12 cellular contexts compared by ENCODE assay signal in the genomic region with DNA sequence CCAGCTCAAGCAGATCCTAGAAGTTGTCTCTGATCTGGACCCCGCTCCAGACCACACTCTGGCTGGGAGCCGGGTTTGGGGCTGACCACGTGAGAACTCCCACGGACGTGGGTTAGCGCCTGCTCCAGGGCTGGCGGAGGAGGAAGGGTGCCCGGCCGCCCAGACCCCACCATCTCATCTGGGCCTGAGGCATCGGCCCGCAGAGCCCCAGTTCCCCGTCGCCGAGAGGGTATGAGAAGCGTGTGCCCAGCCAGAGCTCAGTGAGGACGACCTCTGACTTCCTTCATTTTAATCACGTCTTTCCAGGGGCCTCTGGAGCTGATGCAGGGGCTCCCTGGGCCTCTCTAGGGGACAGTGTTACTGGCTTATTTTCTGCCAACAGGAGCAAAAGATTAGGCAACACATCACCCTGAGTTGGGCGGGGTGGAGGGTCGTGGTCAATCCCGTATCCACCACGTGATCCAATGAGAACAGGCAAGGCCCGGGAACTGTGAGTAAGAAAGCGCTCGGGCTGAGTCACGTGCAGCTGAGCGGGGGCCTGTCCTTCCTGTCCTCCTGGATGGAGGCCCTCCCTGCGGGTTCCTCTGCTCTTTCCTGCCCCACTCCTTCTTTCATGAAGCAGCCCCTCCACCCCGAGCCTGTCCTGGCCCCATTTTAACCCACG.
DNase-seq lines count a peak whose midpoint lies in the region; ATAC-seq and TF ChIP-seq lines count a peak whose summit lies in the region.
"Had no signal": no experiment of that assay in that cellular context is flagged by ENCODE, and none has a peak within 500 bp of the region (broad histone marks: within the 10 kb centered on the region; RNA-seq: fewer than 3 reads in every experiment).

No MANE protein-coding gene starts in this region.

- DNase-seq in EL (peak; percentile 86), M059J (ENCODE audit: low read depth) (peak; percentile 55), amniotic epithelial cell (ENCODE audit: low read depth) (peak; percentile 94), natural killer cell (no peak), medulla oblongata (ENCODE audit: extremely low spot score) (no peak), AML-193 (lab: John Stamatoyannopoulos, UW) (no peak), NCI-H1092 treated with DMSO at 0.1 percent for 48 hours (lab: John Stamatoyannopoulos, UW) (no peak)
- DNase-seq: cortex of kidney; left ventricle myocardium inferior; NCI-H1694; stimulated activated CD4-positive, alpha-beta T cell treated with anti-CD3 and anti-CD28 coated beads, Interleukin-12 subunit alpha, Interleukin-12 subunit beta, amount 100 ng/mL, for 4 hours had no signal

- intact Hi-C loops in natural killer cell (cut with micrococcal nuclease) = no loop called here

- ATAC-seq in natural killer cell (peak; percentile 21 to 44 (median 33)), HG02610 (IDR thresholded peaks at IDR 0.05; ENCODE audit: unreplicated experiment) (no peak)

- TF ChIP-seq CTCF in natural killer cell (IDR thresholded peaks at IDR 0.05) = no peak

- peak overlapping the region in 1 of 2 donors; percentile 58 for H3K27ac Mint-ChIP-seq in natural killer cell

- no peaks in the 10 kb centered on the region for H3K36me3 Mint-ChIP-seq in natural killer cell

- no peaks in the 10 kb centered on the region for H3K4me1 Mint-ChIP-seq in natural killer cell

- no peak overlapping the region for H3K4me3 Mint-ChIP-seq in natural killer cell

- no peaks in the 10 kb centered on the region for H3K9me3 Mint-ChIP-seq in natural killer cell

- no peaks in the 10 kb centered on the region for H3K27me3 Mint-ChIP-seq in natural killer cell (ENCODE audit: low read depth in 2 of 2)

Comparison
In these comparisons a context has a peak if more than half of its experiments do, and no peak if none do; other contexts are left out.
1. DNase-seq: peak in EL (single experiment), M059J (single experiment) and amniotic epithelial cell (single experiment); none in natural killer cell (single experiment), medulla oblongata (single experiment), AML-193 (0 of 2) and NCI-H1092 treated with DMSO at 0.1 percent for 48 hours (single experiment).